Comparison of ENCODE assay signal across 8 cellular contexts in genomic region chr6:95091823-95092436, GRCh38.
A peak's percentile ranks its signal among the peaks of the same experiment; 100 is the strongest.
DNase-seq lines count a peak whose midpoint lies in the region; ATAC-seq and TF ChIP-seq lines count a peak whose summit lies in the region.

No MANE protein-coding gene starts in this region.

- H3K4me1 Mint-ChIP-seq in mesothelial cell of epicardium, result peaks cover 16% of the 10 kb centered on the region
- H3K4me1 Mint-ChIP-seq in natural killer cell treated with Interleukin-12 subunit alpha and Interleukin-12 subunit beta and Interleukin-15 and Interleukin-18, amount 100 ng/mL, for 72 hours (ENCODE audit: low read depth in 2 of 2), result no peaks in the 10 kb centered on the region
- no peaks in the 10 kb centered on the region for H3K4me1 Mint-ChIP-seq in activated CD4-positive, alpha-beta memory T cell treated with anti-CD3 and anti-CD28 coated beads for 36 hours (ENCODE audit: low read depth)

- H3K27ac Mint-ChIP-seq in mesothelial cell of epicardium, result no peak overlapping the region
- no peak overlapping the region for H3K27ac Mint-ChIP-seq in natural killer cell treated with Interleukin-12 subunit alpha and Interleukin-12 subunit beta and Interleukin-15 and Interleukin-18, amount 100 ng/mL, for 72 hours
- H3K27ac Mint-ChIP-seq in activated CD4-positive, alpha-beta memory T cell treated with anti-CD3 and anti-CD28 coated beads for 36 hours, result no peak overlapping the region

- H3K4me3 Mint-ChIP-seq in mesothelial cell of epicardium, result no peak overlapping the region
- no peak overlapping the region for H3K4me3 Mint-ChIP-seq in natural killer cell treated with Interleukin-12 subunit alpha and Interleukin-12 subunit beta and Interleukin-15 and Interleukin-18, amount 100 ng/mL, for 72 hours
- no peak overlapping the region for H3K4me3 Mint-ChIP-seq in activated CD4-positive, alpha-beta memory T cell treated with anti-CD3 and anti-CD28 coated beads for 36 hours

- intact Hi-C loops in activated CD4-positive, alpha-beta memory T cell treated with anti-CD3 and anti-CD28 coated beads for 36 hours (cut with micrococcal nuclease), result no loop called here

- no peaks in the 10 kb centered on the region for H3K27me3 Mint-ChIP-seq in mesothelial cell of epicardium (ENCODE audit: low read depth)
- H3K27me3 Mint-ChIP-seq in natural killer cell treated with Interleukin-12 subunit alpha and Interleukin-12 subunit beta and Interleukin-15 and Interleukin-18, amount 100 ng/mL, for 72 hours, result no peaks in the 10 kb centered on the region
- no peaks in the 10 kb centered on the region for H3K27me3 Mint-ChIP-seq in activated CD4-positive, alpha-beta memory T cell treated with anti-CD3 and anti-CD28 coated beads for 36 hours

- DNase-seq in DMS79 (lab: John Stamatoyannopoulos, UW) (peak; percentile 0), NCI-H748 treated with DMSO at 0.1 percent for 48 hours (lab: John Stamatoyannopoulos, UW) (peak; percentile 81), cerebellum (ENCODE audit: low spot score) (peak; percentile 37), mesothelial cell of epicardium (ENCODE audit: low spot score in 2 of 2, unreplicated experiment in 2 of 2) (no peak)
- no peak for DNase-seq in natural killer cell treated with Interleukin-12 subunit alpha and Interleukin-12 subunit beta and Interleukin-15 and Interleukin-18, amount 100 ng/mL, for 72 hours (ENCODE audit: low spot score)
- no peak for DNase-seq in activated CD4-positive, alpha-beta memory T cell treated with anti-CD3 and anti-CD28 coated beads for 36 hours

- CTCF ChIA-PET in activated CD4-positive, alpha-beta memory T cell treated with anti-CD3 and anti-CD28 coated beads for 36 hours (lab: Charles Lee), result interaction anchor here (0.8 kb wide), 1 partner anchor 52 kb away, joined by 3 read pairs; no protein-coding TSS in a partner anchor

- no peaks in the 10 kb centered on the region for H3K9me3 Mint-ChIP-seq in mesothelial cell of epicardium
- H3K9me3 Mint-ChIP-seq in natural killer cell treated with Interleukin-12 subunit alpha and Interleukin-12 subunit beta and Interleukin-15 and Interleukin-18, amount 100 ng/mL, for 72 hours, result no peaks in the 10 kb centered on the region
- no peaks in the 10 kb centered on the region for H3K9me3 Mint-ChIP-seq in activated CD4-positive, alpha-beta memory T cell treated with anti-CD3 and anti-CD28 coated beads for 36 hours

- TF ChIP-seq CTCF in mesothelial cell of epicardium (IDR thresholded peaks at IDR 0.05; ENCODE audit: unreplicated experiment), result peak; percentile 64

- no peaks in the 10 kb centered on the region for H3K36me3 Mint-ChIP-seq in mesothelial cell of epicardium
- H3K36me3 Mint-ChIP-seq in natural killer cell treated with Interleukin-12 subunit alpha and Interleukin-12 subunit beta and Interleukin-15 and Interleukin-18, amount 100 ng/mL, for 72 hours, result no peaks in the 10 kb centered on the region
- H3K36me3 Mint-ChIP-seq in activated CD4-positive, alpha-beta memory T cell treated with anti-CD3 and anti-CD28 coated beads for 36 hours, result no peaks in the 10 kb centered on the region

- POLR2A ChIA-PET in activated CD4-positive, alpha-beta memory T cell treated with anti-CD3 and anti-CD28 coated beads for 36 hours (lab: Charles Lee), result no interaction called here

- ATAC-seq in GM21360 (IDR thresholded peaks at IDR 0.05; ENCODE audit: unreplicated experiment), result peak; percentile 87
- ATAC-seq in HG03558 (IDR thresholded peaks at IDR 0.05; ENCODE audit: extremely low read depth, unreplicated experiment), result peak; percentile 77
- ATAC-seq in natural killer cell treated with Interleukin-12 subunit alpha and Interleukin-12 subunit beta and Interleukin-15 and Interleukin-18, amount 100 ng/mL, for 72 hours, result no peak

Comparison
In these comparisons a context has a peak if more than half of its experiments do, and no peak if none do; other contexts are left out.
1. DNase-seq: peak in DMS79 (single experiment), NCI-H748 treated with DMSO at 0.1 percent for 48 hours (single experiment) and cerebellum (single experiment); none in mesothelial cell of epicardium (0 of 2), natural killer cell treated with Interleukin-12 subunit alpha and Interleukin-12 subunit beta and Interleukin-15 and Interleukin-18, amount 100 ng/mL, for 72 hours (single experiment) and activated CD4-positive, alpha-beta memory T cell treated with anti-CD3 and anti-CD28 coated beads for 36 hours (single experiment).
2. ATAC-seq: peak in GM21360 (single experiment) and HG03558 (single experiment); none in natural killer cell treated with Interleukin-12 subunit alpha and Interleukin-12 subunit beta and Interleukin-15 and Interleukin-18, amount 100 ng/mL, for 72 hours (0 of 2).